Comparison of ENCODE assay signal across 19 cellular contexts in the genomic region with DNA sequence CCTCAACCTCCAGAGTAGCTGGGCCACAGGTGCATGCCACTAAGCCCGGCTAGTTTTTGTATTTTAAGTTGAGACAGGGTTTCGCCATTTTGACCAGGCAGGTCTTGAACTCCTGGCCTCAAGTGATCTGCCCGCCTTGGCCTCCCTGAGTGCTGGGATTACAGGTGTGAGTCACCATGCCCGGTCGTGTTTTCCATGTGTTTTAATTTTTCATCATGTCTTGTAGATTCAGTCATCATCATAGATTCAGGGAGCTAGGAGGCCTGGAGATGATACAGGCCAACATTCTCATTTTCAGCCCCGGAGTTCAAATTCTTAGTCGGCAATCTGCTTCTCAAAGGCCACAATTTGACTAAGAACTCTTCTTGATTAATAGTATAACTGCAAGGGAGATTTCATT.
DNase-seq lines count a peak whose midpoint lies in the region; TF ChIP-seq lines count a peak whose summit lies in the region.
"Had no signal": no experiment of that assay in that cellular context is flagged by ENCODE, and none has a peak within 500 bp of the region (broad histone marks: within the 10 kb centered on the region; RNA-seq: fewer than 3 reads in every experiment).

No MANE protein-coding gene starts in this region.

- H3K27me3 Mint-ChIP-seq in activated T-helper 1 cell treated with anti-CD3 and anti-CD28 coated beads, Interleukin-12 subunit alpha, Interleukin-12 subunit beta, Interleukin-2, Interleukin-4 antibody, amounts not matched to agents 30 ng/mL and 10 ng/mL and 1 ng/mL, durations not matched to agents 14 hours and 24 hours and 36 hours (ENCODE audit: insufficient read depth), result peaks cover 8% of the 10 kb centered on the region
- H3K27me3 Mint-ChIP-seq in brain (peaks cover 35% of the 10 kb centered on the region), Caco-2 (ENCODE audit: insufficient read depth, unreplicated experiment) (peaks cover 35% of the 10 kb centered on the region)

- no peaks in the 10 kb centered on the region for H3K4me1 ChIP-seq in Caco-2
- H3K4me1 ChIP-seq: colonic mucosa had no signal

- intact Hi-C loops in activated T-helper 1 cell treated with anti-CD3 and anti-CD28 coated beads, Interleukin-12 subunit alpha, Interleukin-12 subunit beta, Interleukin-2, Interleukin-4 antibody, amounts not matched to agents 30 ng/mL and 10 ng/mL and 1 ng/mL, durations not matched to agents 14 hours and 24 hours and 36 hours (cut with micrococcal nuclease), result loop anchor here (5.0 to 10.0 kb wide), 2 partner anchors 294 to 612 kb away; a partner anchor contains a TSS
- intact Hi-C loops in Caco-2 (cut with micrococcal nuclease; ENCODE audit: unreplicated experiment), result no loop called here

- H3K36me3 Mint-ChIP-seq in activated T-helper 1 cell treated with anti-CD3 and anti-CD28 coated beads, Interleukin-12 subunit alpha, Interleukin-12 subunit beta, Interleukin-2, Interleukin-4 antibody, amounts not matched to agents 30 ng/mL and 10 ng/mL and 1 ng/mL, durations not matched to agents 14 hours and 24 hours and 36 hours (ENCODE audit: low read depth), result peaks cover 14% of the 10 kb centered on the region
- H3K36me3 Mint-ChIP-seq in brain, result no peaks in the 10 kb centered on the region
- no peaks in the 10 kb centered on the region for H3K36me3 Mint-ChIP-seq in Caco-2 (ENCODE audit: insufficient read depth, unreplicated experiment)

- no TSS peak for BruUV-seq in Caco-2 (replicated peaks; lab: Mats Ljungman, UMichigan)

- H3K4me1 Mint-ChIP-seq in activated T-helper 1 cell treated with anti-CD3 and anti-CD28 coated beads, Interleukin-12 subunit alpha, Interleukin-12 subunit beta, Interleukin-2, Interleukin-4 antibody, amounts not matched to agents 30 ng/mL and 10 ng/mL and 1 ng/mL, durations not matched to agents 14 hours and 24 hours and 36 hours (ENCODE audit: low read depth), result peaks cover 61% of the 10 kb centered on the region
- H3K4me1 Mint-ChIP-seq in brain, result peaks cover 53% of the 10 kb centered on the region
- no peaks in the 10 kb centered on the region for H3K4me1 Mint-ChIP-seq in Caco-2 (ENCODE audit: low read depth, unreplicated experiment)

- no peaks in the 10 kb centered on the region for H3K9me3 ChIP-seq in Caco-2
- H3K9me3 ChIP-seq: colonic mucosa, esophagus muscularis mucosa, gastroesophageal sphincter, thoracic aorta had no signal

- peak overlapping the region; percentile 99 for H3K4me3 Mint-ChIP-seq in activated T-helper 1 cell treated with anti-CD3 and anti-CD28 coated beads, Interleukin-12 subunit alpha, Interleukin-12 subunit beta, Interleukin-2, Interleukin-4 antibody, amounts not matched to agents 30 ng/mL and 10 ng/mL and 1 ng/mL, durations not matched to agents 14 hours and 24 hours and 36 hours
- H3K4me3 Mint-ChIP-seq in brain (peak overlapping the region; percentile 60 to 93 (median 92)), Caco-2 (ENCODE audit: unreplicated experiment) (no peak overlapping the region)
- H3K4me3 Mint-ChIP-seq: IgD-negative memory B cell had no signal

- no peak overlapping the region for H3K4me3 ChIP-seq in Caco-2 (ENCODE audit: low read depth, low read length)
- H3K4me3 ChIP-seq: colonic mucosa, esophagus muscularis mucosa, gastroesophageal sphincter, thoracic aorta had no signal

- CTCF ChIA-PET in Caco-2 (lab: Charles Lee), result no interaction called here

- H3K9me3 Mint-ChIP-seq in activated T-helper 1 cell treated with anti-CD3 and anti-CD28 coated beads, Interleukin-12 subunit alpha, Interleukin-12 subunit beta, Interleukin-2, Interleukin-4 antibody, amounts not matched to agents 30 ng/mL and 10 ng/mL and 1 ng/mL, durations not matched to agents 14 hours and 24 hours and 36 hours, result no peaks in the 10 kb centered on the region
- H3K9me3 Mint-ChIP-seq in brain, result peaks cover 0 to 3% (median 0%) of the 10 kb centered on the region in 5 experiments
- no peaks in the 10 kb centered on the region for H3K9me3 Mint-ChIP-seq in Caco-2 (ENCODE audit: unreplicated experiment)
- H3K9me3 Mint-ChIP-seq: IgD-negative memory B cell had no signal

- TF ChIP-seq CTCF in brain (conservative IDR thresholded peaks at IDR 0.05), result no peak
- no peak for TF ChIP-seq CTCF in Caco-2 (IDR thresholded peaks at IDR 0.05; ENCODE audit: insufficient read depth in 1 of 2, low read depth in 1 of 2, low read length in 1 of 2, severe bottlenecking in 1 of 2, unreplicated experiment in 1 of 2)
- TF ChIP-seq CTCF in GM20000 (IDR thresholded peaks at IDR 0.05; ENCODE audit: extremely low read depth, missing control alignments), result no peak

- DNase-seq in activated T-cell treated with anti-CD3 and anti-CD28 coated beads for 24 hours (ENCODE audit: low read depth) (peak; percentile 11), activated T-cell treated with anti-CD3 and anti-CD28 coated beads for 4 hours (no peak), NCI-H2081 (lab: John Stamatoyannopoulos, UW) (no peak), Caco-2 (no peak), GM20000 (ENCODE audit: low spot score) (no peak)
- DNase-seq in activated T-helper 1 cell treated with anti-CD3 and anti-CD28 coated beads, Interleukin-12 subunit alpha, Interleukin-12 subunit beta, Interleukin-2, Interleukin-4 antibody, amounts not matched to agents 30 ng/mL and 10 ng/mL and 1 ng/mL, durations not matched to agents 14 hours and 24 hours and 36 hours (ENCODE audit: low spot score), result no peak
- DNase-seq in stimulated activated CD8-positive, alpha-beta memory T cell treated with anti-CD3 and anti-CD28 coated beads, Interleukin-4, amount 100 ng/mL, for 48 hours, result peak; percentile 67
- DNase-seq: colonic mucosa, EL, NCI-H1105 treated with DMSO at 0.1 percent for 48 hours, NCI-H2029 treated with DMSO at 0.1 percent for 48 hours, NCI-H82, Right ventricle myocardium superior, small intestine had no signal

- H3K36me3 ChIP-seq in Caco-2 (ENCODE audit: control insufficient read depth, insufficient read depth, low read length), result no peaks in the 10 kb centered on the region
- H3K36me3 ChIP-seq: colonic mucosa, esophagus muscularis mucosa, gastroesophageal sphincter, thoracic aorta had no signal

- peaks cover 1% of the 10 kb centered on the region; the same call in 1 of the 2 replicates for H3K27me3 ChIP-seq in Caco-2 (replicated peaks; ENCODE audit: control insufficient read depth, insufficient read depth, low read length)

- POLR2A ChIA-PET in Caco-2 (lab: Charles Lee), result no interaction called here

- peak overlapping the region; percentile 97 for H3K27ac Mint-ChIP-seq in activated T-helper 1 cell treated with anti-CD3 and anti-CD28 coated beads, Interleukin-12 subunit alpha, Interleukin-12 subunit beta, Interleukin-2, Interleukin-4 antibody, amounts not matched to agents 30 ng/mL and 10 ng/mL and 1 ng/mL, durations not matched to agents 14 hours and 24 hours and 36 hours
- H3K27ac Mint-ChIP-seq in brain (peak overlapping the region in 3 of 5 experiments; percentile 5 to 65 (median 62)), Caco-2 (ENCODE audit: unreplicated experiment) (no peak overlapping the region)
- H3K27ac Mint-ChIP-seq: IgD-negative memory B cell had no signal

Comparison
In these comparisons a context has a peak if more than half of its experiments do, and no peak if none do; other contexts are left out.
1. DNase-seq: peak in activated T-cell treated with anti-CD3 and anti-CD28 coated beads for 24 hours (single experiment) and stimulated activated CD8-positive, alpha-beta memory T cell treated with anti-CD3 and anti-CD28 coated beads, Interleukin-4, amount 100 ng/mL, for 48 hours (single experiment); none in activated T-cell treated with anti-CD3 and anti-CD28 coated beads for 4 hours (single experiment), activated T-helper 1 cell treated with anti-CD3 and anti-CD28 coated beads, Interleukin-12 subunit alpha, Interleukin-12 subunit beta, Interleukin-2, Interleukin-4 antibody, amounts not matched to agents 30 ng/mL and 10 ng/mL and 1 ng/mL, durations not matched to agents 14 hours and 24 hours and 36 hours (single experiment), NCI-H2081 (0 of 2), Caco-2 (0 of 2) and GM20000 (single experiment).